In the genomic region with DNA sequence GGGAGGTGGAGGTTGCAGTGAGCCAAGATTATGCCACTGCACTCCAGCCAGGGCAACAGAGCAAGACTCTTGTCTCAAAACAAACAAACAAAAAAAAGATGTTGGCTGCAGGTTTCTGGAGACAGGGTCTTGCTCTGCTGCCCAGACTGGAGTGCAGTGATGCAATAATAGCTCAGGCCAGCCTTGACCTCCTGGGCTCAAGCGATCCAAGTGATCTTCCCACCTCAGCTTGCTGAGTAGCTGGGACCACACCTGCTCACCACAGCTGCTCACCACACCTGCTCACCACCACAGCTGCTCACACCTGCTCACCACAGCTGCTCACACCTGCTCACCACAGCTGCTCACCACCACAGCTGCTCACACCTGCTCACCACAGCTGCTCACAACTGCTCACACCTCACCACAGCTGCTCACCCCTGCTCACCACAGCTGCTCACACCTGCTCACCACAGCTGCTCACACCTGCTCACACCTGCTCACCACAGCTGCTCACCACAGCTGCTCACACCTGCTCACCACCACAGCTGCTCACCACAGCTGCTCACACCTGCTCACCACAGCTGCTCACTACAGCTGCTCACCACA, we compare ENCODE assay signal across 1 cellular context.
A peak's percentile ranks its signal among the peaks of the same experiment; 100 is the strongest.
TF ChIP-seq lines count a peak whose summit lies in the region.

No MANE protein-coding gene starts in this region.

TF ChIP-seq in IMR-90, 13 proteins besides CTCF, POLR2A, EP300 and RAD21:
- peak; percentile 43; the same call in 1 of the 2 replicates for TF ChIP-seq CEBPB (IDR thresholded peaks at IDR 0.05; ENCODE audit: low read depth, low read length)
